ENCODE assay signal across 8 cellular contexts in the genomic region with DNA sequence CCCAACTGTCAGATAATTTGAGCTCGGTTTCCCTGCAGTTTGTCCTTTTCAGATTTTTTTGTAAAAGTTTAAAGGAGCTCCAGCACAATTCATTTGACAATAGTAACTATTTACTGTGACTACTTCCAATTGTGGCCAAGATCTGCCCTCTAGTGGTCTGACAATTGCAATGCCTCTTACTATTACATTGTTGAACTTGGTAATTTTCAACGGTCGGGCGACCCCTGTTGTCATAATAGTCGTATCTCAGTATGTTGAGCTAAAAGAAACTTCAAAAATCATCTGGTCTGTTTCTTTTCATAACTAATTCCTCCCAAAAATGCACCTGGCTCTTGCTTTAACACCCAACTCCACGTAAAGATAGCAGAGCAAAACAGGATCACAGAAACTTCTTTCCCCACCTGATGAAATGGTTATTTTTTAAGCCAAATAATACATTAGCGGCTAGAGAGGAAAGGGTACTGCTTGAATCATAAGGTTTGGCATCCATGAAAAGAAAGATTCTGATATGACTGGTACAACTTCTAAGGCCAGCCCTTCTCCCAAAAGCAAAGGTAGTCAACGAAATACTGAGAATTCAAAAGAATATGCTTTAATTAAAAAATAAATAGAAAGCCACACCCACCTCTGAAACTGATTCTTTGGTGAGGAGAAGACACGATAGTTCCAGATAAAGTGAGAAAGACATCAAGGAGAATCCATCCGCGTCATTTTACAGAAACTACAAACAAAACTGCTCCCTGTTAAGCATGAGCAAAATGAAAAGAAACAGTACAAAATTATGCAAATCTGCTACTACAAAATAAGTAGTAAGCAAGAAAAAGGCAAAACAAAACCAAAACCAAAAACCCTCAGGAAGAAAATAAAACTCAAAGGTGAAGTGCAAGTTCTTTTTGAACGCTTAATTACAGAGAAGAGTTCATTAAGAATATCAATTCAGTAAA.
DNase-seq lines count a peak whose midpoint lies in the region; TF ChIP-seq lines count a peak whose summit lies in the region.

No MANE protein-coding gene starts in this region.

- TF ChIP-seq CTCF in parathyroid adenoma (IDR thresholded peaks at IDR 0.05): peak; percentile 94
- peak; percentile 98 for TF ChIP-seq CTCF in type B pancreatic cell (conservative IDR thresholded peaks at IDR 0.05)

- H3K27ac Mint-ChIP-seq in type B pancreatic cell: no peak overlapping the region

- no peak overlapping the region for H3K9ac ChIP-seq in parathyroid adenoma

- H3K9me3 ChIP-seq in MG63 (no peaks in the 10 kb centered on the region), parathyroid adenoma (ENCODE audit: control insufficient read depth, low read length) (no peaks in the 10 kb centered on the region)

- no peaks in the 10 kb centered on the region for H3K79me2 ChIP-seq in parathyroid adenoma

- H3K27me3 ChIP-seq in MG63 (no peaks in the 10 kb centered on the region), parathyroid adenoma (ENCODE audit: control insufficient read depth, insufficient read depth, low read length) (no peaks in the 10 kb centered on the region)

- no peaks in the 10 kb centered on the region for H3K4me1 ChIP-seq in parathyroid adenoma

- DNase-seq in GM04503 (ENCODE audit: low read depth) (peak; percentile 24), HCEC 1CT (peak; percentile 83), MG63 (peak; percentile 74), SHP77 treated with DMSO at 0.1 percent for 48 hours (lab: John Stamatoyannopoulos, UW) (peak; percentile 74), foreskin melanocyte (peak; percentile 74), type B pancreatic cell (ENCODE audit: extremely low spot score, unreplicated experiment) (no peak)
- peak; percentile 39 for DNase-seq in activated T-helper 9 cell treated with anti-CD3 and anti-CD28 coated beads, Interleukin-2, amount 50 U/mL, for 16 hours (ENCODE audit: low read depth)

- H3K4me3 Mint-ChIP-seq in type B pancreatic cell: no peak overlapping the region

- H3K9me3 Mint-ChIP-seq in type B pancreatic cell: no peaks in the 10 kb centered on the region

- no peaks in the 10 kb centered on the region for H3K36me3 Mint-ChIP-seq in type B pancreatic cell

- no peak overlapping the region for H3K4me2 ChIP-seq in parathyroid adenoma (ENCODE audit: low read length)

- peak overlapping the region; percentile 56 for H2AFZ ChIP-seq in parathyroid adenoma

- H3K36me3 ChIP-seq in MG63: no peaks in the 10 kb centered on the region
- no peaks in the 10 kb centered on the region for H3K36me3 ChIP-seq in parathyroid adenoma (ENCODE audit: control insufficient read depth, insufficient read depth, low read length)

- peaks cover 5% of the 10 kb centered on the region for H3K27me3 Mint-ChIP-seq in type B pancreatic cell

- no peak overlapping the region for H3K27ac ChIP-seq in parathyroid adenoma

- H3K4me1 Mint-ChIP-seq in type B pancreatic cell (ENCODE audit: unreplicated experiment): peaks cover 13% of the 10 kb centered on the region

- peak overlapping the region; percentile 25 for H3K4me3 ChIP-seq in MG63
- no peak overlapping the region for H3K4me3 ChIP-seq in parathyroid adenoma (ENCODE audit: low read depth, low read length)
